8 cellular contexts compared by ENCODE assay signal in the genomic region with DNA sequence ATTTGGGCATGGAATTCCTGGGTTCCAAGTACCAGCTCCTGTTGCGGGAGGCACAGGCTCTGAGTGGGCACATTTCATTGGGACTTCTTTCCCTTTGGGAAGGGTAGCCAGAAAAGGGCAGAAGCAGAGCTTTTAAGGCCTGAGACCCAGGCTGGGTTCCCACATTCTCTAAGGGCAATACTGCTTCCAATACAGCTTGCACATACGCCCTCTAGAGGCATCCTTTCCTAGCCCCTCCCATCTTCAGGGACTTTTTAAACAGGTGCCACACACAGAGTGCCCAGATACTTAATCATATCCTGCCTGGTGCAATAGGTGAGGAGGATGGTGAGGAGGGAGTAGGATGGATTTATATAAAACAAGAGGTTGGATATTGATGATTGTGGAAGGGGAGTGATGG. TPM values are rescaled to one million over a fixed set of nuclear protein-coding genes. Genes with fewer than 3 reads are reported as not detected.
DNase-seq lines count a peak whose midpoint lies in the region; ATAC-seq, FAIRE-seq and TF ChIP-seq lines count a peak whose summit lies in the region.

No MANE protein-coding gene starts in this region.

- H3K9me3 ChIP-seq in A673 (ENCODE audit: low read depth, low read length, poor library complexity, severe bottlenecking) (no peaks in the 10 kb centered on the region), OCI-LY3 (ENCODE audit: insufficient read depth, low read length) (no peaks in the 10 kb centered on the region)

- no peak for TF ChIP-seq POLR2A in GM12891 (IDR thresholded peaks at IDR 0.05; ENCODE audit: low read depth, low read length)

- no peaks in the 10 kb centered on the region for H4K20me1 ChIP-seq in OCI-LY3 (ENCODE audit: insufficient read depth, low read length)

- peak; percentile 64 for FAIRE-seq in GM12891 (lab: Jason Lieb, UNC)

- no peak overlapping the region for H3K27ac ChIP-seq in A673 (ENCODE audit: low read depth, low read length, poor library complexity, severe bottlenecking)
- H3K27ac ChIP-seq in OCI-LY3 (ENCODE audit: low read length): no peak overlapping the region
- H3K27ac ChIP-seq in foreskin keratinocyte: no peak overlapping the region

- H3K27me3 ChIP-seq in A673 (replicated peaks; ENCODE audit: insufficient read depth, low read depth, low read length, poor library complexity) (peaks cover 32% of the 10 kb centered on the region), OCI-LY3 (ENCODE audit: low read depth, low read length) (no peaks in the 10 kb centered on the region), foreskin keratinocyte (peaks cover 45% of the 10 kb centered on the region)

- H3K4me2 ChIP-seq in OCI-LY3 (ENCODE audit: low read length): no peak overlapping the region

- CTCF ChIA-PET in A673 (lab: Charles Lee): interaction anchor here (0.9 kb wide), 1 partner anchor 80 kb away, joined by 3 read pairs; no protein-coding TSS in a partner anchor

- intact Hi-C loops in A673 (cut with micrococcal nuclease; ENCODE audit: unreplicated experiment): no loop called here
- intact Hi-C loops in cardiac septum (cut with DNase I): no loop called here

- no peak overlapping the region for H3K9ac ChIP-seq in OCI-LY3 (ENCODE audit: low read length)

- H3K4me1 ChIP-seq in A673 (ENCODE audit: insufficient read depth, low read length, poor library complexity, severe bottlenecking) (peaks cover 7% of the 10 kb centered on the region), OCI-LY3 (ENCODE audit: low read length) (no peaks in the 10 kb centered on the region), foreskin keratinocyte (no peaks in the 10 kb centered on the region)

- H3K36me3 ChIP-seq in A673 (ENCODE audit: insufficient read depth, low read length, poor library complexity, severe bottlenecking) (no peaks in the 10 kb centered on the region), OCI-LY3 (replicated peaks; ENCODE audit: low read depth, low read length) (no peaks in the 10 kb centered on the region)

- H3K4me3 ChIP-seq in A673 (ENCODE audit: low read depth, low read length, poor library complexity, severe bottlenecking): no peak overlapping the region
- no peak overlapping the region for H3K4me3 ChIP-seq in OCI-LY3 (ENCODE audit: low read length)

- POLR2A ChIA-PET in A673 (lab: Charles Lee; ENCODE audit: low non-redundant PET): no interaction called here

- ATAC-seq in HG02870 (IDR thresholded peaks at IDR 0.05; ENCODE audit: unreplicated experiment) (peak; percentile 72), foreskin keratinocyte (peak; percentile 51), GM21381 (IDR thresholded peaks at IDR 0.05; ENCODE audit: unreplicated experiment) (no peak)

- peak; percentile 43 for DNase-seq in A673 (ENCODE audit: low spot score)
- DNase-seq in GM12891 (ENCODE audit: insufficient read length, low spot score): no peak
- DNase-seq in foreskin keratinocyte: peak in 1 of 2 donors; percentile 30
- no peak for DNase-seq in cardiac septum (ENCODE audit: low spot score)
- no peak for DNase-seq in NCI-H1092 (lab: John Stamatoyannopoulos, UW)

- peak; percentile 68 for TF ChIP-seq CTCF in A673 (conservative IDR thresholded peaks at IDR 0.05; ENCODE audit: low read depth, low read length)
- peak; percentile 65 for TF ChIP-seq CTCF in OCI-LY3 (IDR thresholded peaks at IDR 0.05; ENCODE audit: low read depth, low read length)
- peak; percentile 57 for TF ChIP-seq CTCF in foreskin keratinocyte (conservative IDR thresholded peaks at IDR 0.05)

- no peaks in the 10 kb centered on the region for H3K79me2 ChIP-seq in OCI-LY3 (ENCODE audit: low read length)

- H2AFZ ChIP-seq in OCI-LY3 (ENCODE audit: low read depth, low read length): no peak overlapping the region

- BruUV-seq in A673 (replicated peaks; lab: Mats Ljungman, UMichigan): no TSS peak

TF ChIP-seq in GM12891, 5 proteins besides CTCF, POLR2A, EP300 and RAD21:
- TF ChIP-seq POLR2AphosphoS5 (IDR thresholded peaks at IDR 0.05; ENCODE audit: low read depth, low read length) (no peak), TAF1 (IDR thresholded peaks at IDR 0.05; ENCODE audit: low read depth, low read length) (no peak), SPI1 (IDR thresholded peaks at IDR 0.05; ENCODE audit: low read depth, low read length) (no peak), POU2F2 (IDR thresholded peaks at IDR 0.05; ENCODE audit: low read depth, low read length) (no peak), PAX5 (IDR thresholded peaks at IDR 0.05; ENCODE audit: insufficient read depth, low read length, severe bottlenecking) (no peak)

RNA-seq across cellular contexts. Expression of gene GPR88, which starts 5.7 kb away (rescaled TPM):
- total RNA-seq in A673 (2021) (not detected in 2 replicates), foreskin keratinocyte (not detected in 2 replicates), cardiac septum (0.13 TPM)
- not detected for polyA plus RNA-seq in GM12891 (2012; ENCODE audit: low read depth, missing spikeins)
- not detected in 2 replicates for polyA plus RNA-seq in foreskin keratinocyte
